Comparison of ENCODE assay signal across 7 cellular contexts in genomic region chrX:49210406-49210805, GRCh38. TPM values are rescaled to one million over a fixed set of nuclear protein-coding genes. Genes with fewer than 3 reads are reported as not detected.
"Had no signal": no experiment of that assay in that cellular context is flagged by ENCODE, and none has a peak within 500 bp of the region (broad histone marks: within the 10 kb centered on the region; RNA-seq: fewer than 3 reads in every experiment).

No MANE protein-coding gene starts in this region.

- DNase-seq: IMR-90, KBM-7, KG1 had no signal

- H3K4me3 Mint-ChIP-seq: IgD-negative memory B cell had no signal

- H3K4me1 Mint-ChIP-seq: IgD-negative memory B cell had no signal

- H3K27ac Mint-ChIP-seq: IgD-negative memory B cell had no signal

- H3K27me3 Mint-ChIP-seq: IgD-negative memory B cell had no signal

RNA-seq across cellular contexts. Expression of gene CACNA1F, which starts 22.7 kb away (rescaled TPM):
- total RNA-seq: HepG2, HT-29, HT1080, IMR-90 had no signal
